In genomic region chr6:81105998-81106397, GRCh38 we compare ENCODE assay signal across 1 cellular context.
TF ChIP-seq lines count a peak whose summit lies in the region.

No MANE protein-coding gene starts in this region.

TF ChIP-seq in H1, 55 proteins besides CTCF, POLR2A, EP300 and RAD21 (continued from another document):
- TF ChIP-seq ATF2 (IDR thresholded peaks at IDR 0.05; ENCODE audit: low read length): no peak
- TF ChIP-seq ASH2L (IDR thresholded peaks at IDR 0.05; ENCODE audit: low read length): no peak
- no peak for TF ChIP-seq CBX5 (IDR thresholded peaks at IDR 0.05; ENCODE audit: low read depth, low read length)
- TF ChIP-seq RFX5 (IDR thresholded peaks at IDR 0.05; ENCODE audit: borderline replicate concordance, low read depth, low read length): no peak
- TF ChIP-seq SP4 (IDR thresholded peaks at IDR 0.05; ENCODE audit: low read length): no peak
- no peak for TF ChIP-seq ZNF274 (IDR thresholded peaks at IDR 0.05; ENCODE audit: borderline replicate concordance, extremely low read depth, low read length)
- no peak for TF ChIP-seq ATF3 (IDR thresholded peaks at IDR 0.05; ENCODE audit: insufficient read depth, low read depth, low read length)
- TF ChIP-seq CHD2 (IDR thresholded peaks at IDR 0.05; ENCODE audit: low read length): no peak
- no peak for TF ChIP-seq SP2 (IDR thresholded peaks at IDR 0.05; ENCODE audit: low read length)
- no peak for TF ChIP-seq KDM4A (IDR thresholded peaks at IDR 0.05; ENCODE audit: low read depth, low read length, severe bottlenecking)
- no peak for TF ChIP-seq BCL11A (IDR thresholded peaks at IDR 0.05; ENCODE audit: low read depth in 2 of 2, low read length in 2 of 2)
- no peak for TF ChIP-seq BRCA1 (IDR thresholded peaks at IDR 0.05; ENCODE audit: low read depth, low read length)
TF ChIP-seq in H1: peak in this region for 0.
